Comparison of ENCODE assay signal across 9 cellular contexts in the genomic region with DNA sequence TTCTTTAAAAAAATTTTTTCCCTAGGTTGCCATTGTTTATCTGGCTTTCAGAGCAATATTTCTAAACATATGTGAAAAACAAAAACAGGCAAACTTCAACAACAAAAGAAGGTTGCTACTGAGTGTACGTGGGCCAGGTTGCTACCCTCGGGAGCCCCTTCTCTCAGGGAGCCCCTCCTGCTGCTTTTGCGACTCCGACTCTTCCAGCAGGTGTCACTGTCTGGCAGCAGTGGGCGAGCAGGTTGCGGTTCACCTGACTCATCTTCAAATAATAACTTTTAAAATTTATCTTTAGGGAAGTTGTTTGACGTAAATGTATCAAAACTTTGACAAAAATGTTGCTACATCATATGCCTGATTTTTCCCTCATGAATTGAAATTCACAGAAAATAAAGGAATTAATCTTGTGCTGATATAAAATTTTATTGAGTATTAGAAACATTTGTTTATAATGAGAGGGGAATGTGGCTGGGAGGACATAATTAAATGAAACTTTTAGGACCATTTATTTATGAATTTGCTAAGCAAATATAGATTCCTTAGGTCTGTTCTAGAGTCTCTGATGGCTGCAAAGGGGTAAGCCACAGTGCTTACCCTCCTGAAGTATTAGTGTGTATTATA.
A peak's percentile ranks its signal among the peaks of the same experiment; 100 is the strongest.
DNase-seq lines count a peak whose midpoint lies in the region; ATAC-seq and TF ChIP-seq lines count a peak whose summit lies in the region.
"Had no signal": no experiment of that assay in that cellular context is flagged by ENCODE, and none has a peak within 500 bp of the region (broad histone marks: within the 10 kb centered on the region; RNA-seq: fewer than 3 reads in every experiment).

No MANE protein-coding gene starts in this region.

- H3K27me3 ChIP-seq in OCI-LY1 (ENCODE audit: insufficient read depth, low read length) (no peaks in the 10 kb centered on the region), breast epithelium (no peaks in the 10 kb centered on the region)
- H3K27me3 ChIP-seq in naive thymus-derived CD4-positive, alpha-beta T cell (ENCODE audit: control insufficient read depth in 2 of 2, insufficient read depth in 2 of 2, low read length in 2 of 2): no peaks in the 10 kb centered on the region

- H4K20me1 ChIP-seq in OCI-LY1 (ENCODE audit: insufficient read depth, low read length): no peaks in the 10 kb centered on the region

- no peaks in the 10 kb centered on the region for H3K79me2 ChIP-seq in OCI-LY1 (ENCODE audit: insufficient read depth, low read length)

- intact Hi-C loops in breast epithelium (cut with DNase I; ENCODE audit: low total_unique reads): loop anchor here (10.0 kb wide), 1 partner anchor 454 kb away; no protein-coding TSS in a partner anchor
- intact Hi-C loops in naive thymus-derived CD4-positive, alpha-beta T cell (cut with micrococcal nuclease): loop anchor here (1.0 to 10.0 kb wide), 7 partner anchors 83 to 744 kb away; a partner anchor contains a TSS

- H3K36me3 ChIP-seq in OCI-LY1 (ENCODE audit: insufficient read depth, low read length) (peaks cover 59% of the 10 kb centered on the region; the same call in 1 of the 2 replicates), breast epithelium (no peaks in the 10 kb centered on the region)
- H3K36me3 ChIP-seq in naive thymus-derived CD4-positive, alpha-beta T cell (ENCODE audit: control insufficient read depth in 2 of 3, insufficient read depth in 3 of 3, low read length in 3 of 3): no peaks in the 10 kb centered on the region

- H3K4me1 ChIP-seq in OCI-LY1 (ENCODE audit: insufficient read depth, low read length, severe bottlenecking) (peaks cover 9% of the 10 kb centered on the region), breast epithelium (no peaks in the 10 kb centered on the region)
- H3K4me1 ChIP-seq in naive thymus-derived CD4-positive, alpha-beta T cell (ENCODE audit: control insufficient read depth in 2 of 2, insufficient read depth in 2 of 2, low read length in 2 of 2): no peaks in the 10 kb centered on the region

- peaks cover 4 to 29% (median 14%) of the 10 kb centered on the region in 7 donors for H3K4me1 Mint-ChIP-seq in naive thymus-derived CD4-positive, alpha-beta T cell

- no peaks in the 10 kb centered on the region for H3K9me2 ChIP-seq in OCI-LY1 (ENCODE audit: low read depth, low read length)

- H3K4me3 Mint-ChIP-seq in naive thymus-derived CD4-positive, alpha-beta T cell: no peak overlapping the region

- H3K4me2 ChIP-seq in OCI-LY1 (ENCODE audit: low read length): no peak overlapping the region

- peak; percentile 75 for TF ChIP-seq CTCF in OCI-LY1 (IDR thresholded peaks at IDR 0.05; ENCODE audit: low read length)
- TF ChIP-seq CTCF in breast epithelium (IDR thresholded peaks at IDR 0.05): peak in 2 of 3 donors; percentile 29 to 38

- H3K27ac Mint-ChIP-seq in naive thymus-derived CD4-positive, alpha-beta T cell: no peak overlapping the region

- H3K27me3 Mint-ChIP-seq in naive thymus-derived CD4-positive, alpha-beta T cell: no peaks in the 10 kb centered on the region

- peak; percentile 9 for DNase-seq in NCI-H146 (lab: John Stamatoyannopoulos, UW)
- DNase-seq in NCI-H146 treated with DMSO at 0.1 percent for 48 hours (lab: John Stamatoyannopoulos, UW; ENCODE audit: unreplicated experiment): no peak
- DNase-seq in breast epithelium (ENCODE audit: low spot score in 2 of 2): no peak
- peak in 5 of 9 donors; percentile 16 to 45 (median 35) for DNase-seq in naive thymus-derived CD4-positive, alpha-beta T cell
- DNase-seq in SHP77 (lab: John Stamatoyannopoulos, UW): no peak

- CTCF ChIA-PET in naive thymus-derived CD4-positive, alpha-beta T cell (lab: Charles Lee): interaction anchor here (1.1 kb wide), 1 partner anchor 81 kb away, joined by 3 read pairs; no protein-coding TSS in a partner anchor

- no peak overlapping the region for H2AFZ ChIP-seq in OCI-LY1 (ENCODE audit: low read length)

- H3K36me3 Mint-ChIP-seq in naive thymus-derived CD4-positive, alpha-beta T cell: peaks cover 4 to 22% (median 11%) of the 10 kb centered on the region in 5 donors

- no peak overlapping the region for H3K9ac ChIP-seq in OCI-LY1 (ENCODE audit: low read length)

- H3K9me3 ChIP-seq in OCI-LY1 (ENCODE audit: low read length) (no peaks in the 10 kb centered on the region), breast epithelium (no peaks in the 10 kb centered on the region)
- H3K9me3 ChIP-seq in naive thymus-derived CD4-positive, alpha-beta T cell (ENCODE audit: control insufficient read depth in 2 of 3, low read length in 3 of 3): no peaks in the 10 kb centered on the region

- no peak for ATAC-seq in naive thymus-derived CD4-positive, alpha-beta T cell
- no peak for ATAC-seq in HG03039 (IDR thresholded peaks at IDR 0.05; ENCODE audit: unreplicated experiment)
- ATAC-seq in GM19351 (IDR thresholded peaks at IDR 0.05; ENCODE audit: unreplicated experiment): no peak

- H3F3A ChIP-seq in OCI-LY1 (ENCODE audit: insufficient read depth, low read length): no peaks in the 10 kb centered on the region

- POLR2A ChIA-PET in naive thymus-derived CD4-positive, alpha-beta T cell (lab: Charles Lee): no interaction called here

- H3K27ac ChIP-seq in OCI-LY1 (ENCODE audit: low read depth, low read length, poor library complexity, severe bottlenecking) (no peak overlapping the region), breast epithelium (no peak overlapping the region)
- H3K27ac ChIP-seq in naive thymus-derived CD4-positive, alpha-beta T cell (ENCODE audit: low read depth, low read length): no peak overlapping the region

- H3K4me3 ChIP-seq in OCI-LY1 (ENCODE audit: low read depth, low read length, poor library complexity, severe bottlenecking) (no peak overlapping the region), breast epithelium (no peak overlapping the region)
- no peak overlapping the region for H3K4me3 ChIP-seq in naive thymus-derived CD4-positive, alpha-beta T cell (ENCODE audit: low read length)
- H3K4me3 ChIP-seq: skin epidermis had no signal

- TF ChIP-seq POLR2A in breast epithelium (IDR thresholded peaks at IDR 0.05): no peak

- H3K9me3 Mint-ChIP-seq in naive thymus-derived CD4-positive, alpha-beta T cell: no peaks in the 10 kb centered on the region

Comparison
In these comparisons a context has a peak if more than half of its experiments do, and no peak if none do; other contexts are left out.
1. DNase-seq: peak in NCI-H146 (single experiment) and naive thymus-derived CD4-positive, alpha-beta T cell (5 of 9); none in NCI-H146 treated with DMSO at 0.1 percent for 48 hours (single experiment), breast epithelium (0 of 2) and SHP77 (0 of 2).